8 cellular contexts compared by ENCODE assay signal in genomic region chr1:6026095-6026809, GRCh38. TPM values are rescaled to one million over a fixed set of nuclear protein-coding genes. Genes with fewer than 3 reads are reported as not detected.
DNase-seq lines count a peak whose midpoint lies in the region; ATAC-seq lines count a peak whose summit lies in the region.

No MANE protein-coding gene starts in this region.

- H3K9me3 Mint-ChIP-seq in immature natural killer cell, result peaks cover 0 to 2% (median 0%) of the 10 kb centered on the region in 6 donors

- no peak overlapping the region for H3K27ac ChIP-seq in SK-N-MC

- peaks cover 0 to 5% (median 4%) of the 10 kb centered on the region in 3 donors for H3K36me3 Mint-ChIP-seq in immature natural killer cell

- in situ Hi-C loops in KBM-7 (cut with MboI; ENCODE audit: low pct_unique_long_range_greater_than_20kb, low sequenced_read_pairs), result no loop called here

- H3K27me3 Mint-ChIP-seq in immature natural killer cell (ENCODE audit: low read depth in 3 of 3), result peaks cover 16 to 38% (median 20%) of the 10 kb centered on the region in 3 donors

- no peaks in the 10 kb centered on the region for H3K36me3 ChIP-seq in SK-N-MC (ENCODE audit: insufficient read depth, low read length)

- peak overlapping the region; percentile 61 for H3K4me3 ChIP-seq in SK-N-MC

- H3K27ac Mint-ChIP-seq in immature natural killer cell, result peak overlapping the region; percentile 98 to 100 (median 99)

- H3K4me1 Mint-ChIP-seq in immature natural killer cell, result peaks cover 62 to 64% of the 10 kb centered on the region in 2 donors

- peak; percentile 74 for ATAC-seq in GM21619 (IDR thresholded peaks at IDR 0.05; ENCODE audit: unreplicated experiment)

- H3K9me3 ChIP-seq in SK-N-MC (ENCODE audit: low read depth, low read length), result no peaks in the 10 kb centered on the region

- DNase-seq in GDM1 (lab: John Stamatoyannopoulos, UW) (peak; percentile 89), KBM-7 (peak; percentile 98), SK-N-MC (ENCODE audit: low read depth, low spot score) (no peak), immature natural killer cell (peak; percentile 93 to 95 (median 94)), NCI-H128 (lab: John Stamatoyannopoulos, UW; ENCODE audit: unreplicated experiment) (no peak)
- peak; percentile 93 for DNase-seq in activated naive CD4-positive, alpha-beta T cell treated with anti-CD3 and anti-CD28 coated beads, Interleukin-2, amount 50 U/mL, for 16 hours
- DNase-seq in stimulated activated CD4-positive, alpha-beta T cell treated with anti-CD3 and anti-CD28 coated beads, Interleukin-4, amount 100 ng/mL, for 1 hour, result peak; percentile 94

- no peak overlapping the region for H3K9ac ChIP-seq in SK-N-MC (ENCODE audit: insufficient read length)

- H3K4me3 Mint-ChIP-seq in immature natural killer cell, result peak overlapping the region; percentile 88 to 97 (median 92)

RNA-seq across cellular contexts. Expression of gene KCNAB2, which starts 19.4 kb away (rescaled TPM):
- 10 to 100 TPM; 26.1 to 73.8 (median 42.7) TPM for polyA plus RNA-seq in immature natural killer cell

RNA-seq across cellular contexts. Expression of gene NPHP4, which starts 34.0 kb away (rescaled TPM):
- 1 to 10 TPM in 1 of 3 donors, under 1 TPM in 2; 0.59 to 1.4 (median 1.00) TPM for polyA plus RNA-seq in immature natural killer cell

Comparison
In these comparisons a context has a peak if more than half of its experiments do, and no peak if none do; other contexts are left out.
1. DNase-seq: peak in GDM1 (single experiment), KBM-7 (single experiment), activated naive CD4-positive, alpha-beta T cell treated with anti-CD3 and anti-CD28 coated beads, Interleukin-2, amount 50 U/mL, for 16 hours (single experiment), immature natural killer cell (3 of 3) and stimulated activated CD4-positive, alpha-beta T cell treated with anti-CD3 and anti-CD28 coated beads, Interleukin-4, amount 100 ng/mL, for 1 hour (single experiment); none in SK-N-MC (single experiment) and NCI-H128 (single experiment).